ENCODE assay signal across 11 cellular contexts in genomic region chr16:85002099-85002541, GRCh38. TPM values are rescaled to one million over a fixed set of nuclear protein-coding genes. Genes with fewer than 3 reads are reported as not detected.
DNase-seq lines count a peak whose midpoint lies in the region; ATAC-seq, FAIRE-seq and TF ChIP-seq lines count a peak whose summit lies in the region.
"Had no signal": no experiment of that assay in that cellular context is flagged by ENCODE, and none has a peak within 500 bp of the region (broad histone marks: within the 10 kb centered on the region; RNA-seq: fewer than 3 reads in every experiment).

No MANE protein-coding gene starts in this region.

- peak overlapping the region; percentile 2 for H3K4me3 Mint-ChIP-seq in T-helper 1 cell treated with Interleukin-12 subunit alpha and Interleukin-12 subunit beta and Interleukin-4 antibody, amounts not matched to agents 30 μg/mL and 1 μg/mL, for 36 hours
- no peak overlapping the region for H3K4me3 Mint-ChIP-seq in mesothelial cell of epicardium

- DNase-seq in T-helper 1 cell: no peak
- DNase-seq in bronchial epithelial cell (ENCODE audit: low read depth): peak; percentile 50
- no peak for DNase-seq in mesothelial cell of epicardium (ENCODE audit: low spot score in 2 of 2, unreplicated experiment in 2 of 2)
- no peak for DNase-seq in NCI-H226
- DNase-seq in epidermal melanocyte (ENCODE audit: insufficient read length, low spot score): no peak
- DNase-seq: NCI-H774; stimulated activated CD8-positive, alpha-beta memory T cell treated with anti-CD3 and anti-CD28 coated beads, Interleukin-4, amount 100 ng/mL, for 48 hours had no signal

- no peaks in the 10 kb centered on the region for H3K9me3 Mint-ChIP-seq in T-helper 1 cell treated with Interleukin-12 subunit alpha and Interleukin-12 subunit beta and Interleukin-4 antibody, amounts not matched to agents 30 μg/mL and 1 μg/mL, for 36 hours
- no peaks in the 10 kb centered on the region for H3K9me3 Mint-ChIP-seq in mesothelial cell of epicardium

- no peak for ATAC-seq in GM18870 (IDR thresholded peaks at IDR 0.05; ENCODE audit: unreplicated experiment)

- no peaks in the 10 kb centered on the region for H3K27me3 Mint-ChIP-seq in T-helper 1 cell treated with Interleukin-12 subunit alpha and Interleukin-12 subunit beta and Interleukin-4 antibody, amounts not matched to agents 30 μg/mL and 1 μg/mL, for 36 hours (ENCODE audit: low read depth)
- no peaks in the 10 kb centered on the region for H3K27me3 Mint-ChIP-seq in mesothelial cell of epicardium (ENCODE audit: low read depth)

- no peak overlapping the region for H3K4me3 ChIP-seq in bronchial epithelial cell (ENCODE audit: low read depth, low read length)
- no peak overlapping the region for H3K4me3 ChIP-seq in thymus (ENCODE audit: low read length)

- H3K9me3 ChIP-seq in thymus (ENCODE audit: control insufficient read depth): no peaks in the 10 kb centered on the region

- no peak overlapping the region for H3K27ac Mint-ChIP-seq in T-helper 1 cell treated with Interleukin-12 subunit alpha and Interleukin-12 subunit beta and Interleukin-4 antibody, amounts not matched to agents 30 μg/mL and 1 μg/mL, for 36 hours
- H3K27ac Mint-ChIP-seq in mesothelial cell of epicardium: peak overlapping the region; percentile 33

- H3K27me3 ChIP-seq in bronchial epithelial cell (ENCODE audit: control insufficient read depth, insufficient read depth, low read length) (no peaks in the 10 kb centered on the region), thymus (ENCODE audit: control insufficient read depth, insufficient read depth) (no peaks in the 10 kb centered on the region)

- no peak for TF ChIP-seq CTCF in bronchial epithelial cell (IDR thresholded peaks at IDR 0.05; ENCODE audit: insufficient read depth, low read length, severe bottlenecking)
- TF ChIP-seq CTCF in mesothelial cell of epicardium (IDR thresholded peaks at IDR 0.05; ENCODE audit: unreplicated experiment): no peak

- H3K4me1 ChIP-seq in thymus (ENCODE audit: control insufficient read depth, insufficient read depth, low read length): no peaks in the 10 kb centered on the region

- H3K4me1 Mint-ChIP-seq in T-helper 1 cell treated with Interleukin-12 subunit alpha and Interleukin-12 subunit beta and Interleukin-4 antibody, amounts not matched to agents 30 μg/mL and 1 μg/mL, for 36 hours (ENCODE audit: low read depth): peaks cover 34% of the 10 kb centered on the region
- H3K4me1 Mint-ChIP-seq in mesothelial cell of epicardium: peaks cover 49% of the 10 kb centered on the region

- peak overlapping the region; percentile 46 for H3K27ac ChIP-seq in thymus (ENCODE audit: low read depth)

- FAIRE-seq in bronchial epithelial cell (lab: Jason Lieb, UNC): no peak
- FAIRE-seq: TTC549 had no signal

- H3K36me3 Mint-ChIP-seq in T-helper 1 cell treated with Interleukin-12 subunit alpha and Interleukin-12 subunit beta and Interleukin-4 antibody, amounts not matched to agents 30 μg/mL and 1 μg/mL, for 36 hours (ENCODE audit: low read depth): peaks cover 12% of the 10 kb centered on the region
- H3K36me3 Mint-ChIP-seq in mesothelial cell of epicardium: peaks cover 4% of the 10 kb centered on the region

- WGBS in thymus: 86% methylated on average over 10 of the region's 10 CpGs

- H3K36me3 ChIP-seq in bronchial epithelial cell (ENCODE audit: control insufficient read depth, insufficient read depth, low read length) (peaks cover 4% of the 10 kb centered on the region), thymus (ENCODE audit: control insufficient read depth, insufficient read depth) (peaks cover 6% of the 10 kb centered on the region)

RNA-seq across cellular contexts. Expression of gene ZDHHC7, which starts 9.2 kb away (rescaled TPM):
- total RNA-seq in bronchial epithelial cell (59.1 and 68.7 TPM in 2 replicates), mesothelial cell of epicardium (45.4 to 47.9 TPM (median 45.7 TPM) in 3 replicates)
- 24.6 TPM for polyA plus RNA-seq in thymus

RNA-seq across cellular contexts. Expression of gene KIAA0513, which starts 25.5 kb away (rescaled TPM):
- total RNA-seq in bronchial epithelial cell (7.1 and 9.3 TPM in 2 replicates), mesothelial cell of epicardium (6.0 to 7.5 TPM (median 6.8 TPM) in 3 replicates)
- polyA plus RNA-seq in thymus: 5.2 TPM
